Comparison of ENCODE assay signal across 9 cellular contexts in the genomic region with DNA sequence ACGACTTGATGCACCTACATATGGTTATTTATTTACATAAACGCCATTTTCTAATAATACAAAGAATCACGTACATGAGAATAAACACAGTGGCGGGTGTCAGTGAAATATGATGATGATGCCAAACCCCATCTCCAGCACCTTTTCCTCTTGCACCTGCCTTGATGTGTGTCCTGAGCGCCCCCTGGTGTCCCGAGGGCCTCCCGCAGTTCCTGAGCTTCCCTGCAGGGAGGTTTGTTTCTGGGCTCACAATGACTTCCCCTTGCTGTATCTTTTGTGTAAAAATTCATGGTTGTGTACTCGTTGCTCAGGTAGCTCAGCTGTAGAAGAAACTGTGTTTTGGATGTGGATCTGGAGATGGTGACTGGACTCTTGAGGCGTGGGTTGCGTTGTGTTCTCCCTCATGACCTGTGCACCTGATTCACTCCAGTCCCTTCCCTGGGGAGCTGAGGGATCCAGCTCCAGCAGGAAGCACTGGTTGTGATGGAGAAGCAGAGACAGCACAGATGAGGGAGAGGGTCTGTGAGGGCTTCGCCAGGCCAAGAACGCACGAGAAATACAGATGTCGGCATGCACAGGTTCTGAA.
DNase-seq lines count a peak whose midpoint lies in the region; ATAC-seq and TF ChIP-seq lines count a peak whose summit lies in the region.
"Had no signal": no experiment of that assay in that cellular context is flagged by ENCODE, and none has a peak within 500 bp of the region (broad histone marks: within the 10 kb centered on the region; RNA-seq: fewer than 3 reads in every experiment).

No MANE protein-coding gene starts in this region.

- H3K4me3 ChIP-seq in CD4-positive, alpha-beta memory T cell (ENCODE audit: low read length in 2 of 2) = no peak overlapping the region
- H3K4me3 ChIP-seq in cardiac fibroblast (replicated peaks in 1 of 2; ENCODE audit: low read depth in 2 of 2, low read length in 2 of 2) (no peak overlapping the region), ascending aorta (no peak overlapping the region)
- H3K4me3 ChIP-seq: HAP-1 had no signal

- H3K9me3 Mint-ChIP-seq in CD4-positive, alpha-beta memory T cell = no peaks in the 10 kb centered on the region

- H3K4me1 Mint-ChIP-seq in CD4-positive, alpha-beta memory T cell = peaks cover 0 to 2% (median under 1%) of the 10 kb centered on the region in 4 donors
- peaks cover 3% of the 10 kb centered on the region for H3K4me1 Mint-ChIP-seq in T-helper 17 cell

- no peak overlapping the region for H3K4me3 Mint-ChIP-seq in CD4-positive, alpha-beta memory T cell
- no peak overlapping the region for H3K4me3 Mint-ChIP-seq in T-helper 17 cell

- TF ChIP-seq CTCF in cardiac fibroblast (IDR thresholded peaks at IDR 0.05; ENCODE audit: low read depth, low read length) (peak; percentile 15), ascending aorta (IDR thresholded peaks at IDR 0.05) (no peak)

- intact Hi-C loops in CD4-positive, alpha-beta memory T cell (cut with micrococcal nuclease) = no loop called here
- intact Hi-C loops in ascending aorta (cut with DNase I) = no loop called here

- peaks cover 17 to 25% of the 10 kb centered on the region in 2 donors for H3K27me3 Mint-ChIP-seq in CD4-positive, alpha-beta memory T cell
- H3K27me3 Mint-ChIP-seq in T-helper 17 cell = peaks cover 44% of the 10 kb centered on the region

- no peaks in the 10 kb centered on the region for H3K4me1 ChIP-seq in CD4-positive, alpha-beta memory T cell (ENCODE audit: insufficient read depth, low read length)
- H3K4me1 ChIP-seq in ascending aorta = no peaks in the 10 kb centered on the region
- H3K4me1 ChIP-seq: HAP-1 had no signal

- no peaks in the 10 kb centered on the region for H3K36me3 Mint-ChIP-seq in CD4-positive, alpha-beta memory T cell
- no peaks in the 10 kb centered on the region for H3K36me3 Mint-ChIP-seq in T-helper 17 cell (ENCODE audit: low read depth)

- CTCF ChIA-PET in CD4-positive, alpha-beta memory T cell (lab: Charles Lee; ENCODE audit: partially characterized antibody) = interaction anchor here (0.6 to 2.3 kb wide), 21 partner anchors 8 to 148 kb away, joined by 3 to 10 read pairs (median 4); no protein-coding TSS in a partner anchor

- peak; percentile 41 to 62 (median 57) for DNase-seq in CD4-positive, alpha-beta memory T cell
- DNase-seq in HT1080 (ENCODE audit: low read depth) = peak; percentile 38
- peak; percentile 29 to 68 (median 41) for DNase-seq in T-helper 17 cell
- DNase-seq in cardiac fibroblast (ENCODE audit: low read depth in 2 of 2) = peak in 1 of 2 donors; percentile 1
- DNase-seq in stimulated activated CD4-positive, alpha-beta T cell treated with anti-CD3 and anti-CD28 coated beads, TNF-alpha, amount 100 ng/mL, for 24 hours (ENCODE audit: low read depth in 3 of 3) = peak; percentile 35 to 62 (median 37)
- DNase-seq in ascending aorta (ENCODE audit: low spot score in 2 of 2) = no peak

- H3K9me3 ChIP-seq in CD4-positive, alpha-beta memory T cell (ENCODE audit: control insufficient read depth in 1 of 2, low read length in 2 of 2) = no peaks in the 10 kb centered on the region
- H3K9me3 ChIP-seq in T-helper 17 cell (ENCODE audit: control insufficient read depth, low read length, poor library complexity, severe bottlenecking) = no peaks in the 10 kb centered on the region
- no peaks in the 10 kb centered on the region for H3K9me3 ChIP-seq in ascending aorta
- H3K9me3 ChIP-seq: HAP-1 had no signal

- ATAC-seq in T-helper 17 cell = peak; percentile 87
- ATAC-seq in GM18511 (IDR thresholded peaks at IDR 0.05; ENCODE audit: unreplicated experiment) = no peak
- no peak for ATAC-seq in HG03280 (IDR thresholded peaks at IDR 0.05; ENCODE audit: unreplicated experiment)

- no peak overlapping the region for H3K27ac Mint-ChIP-seq in CD4-positive, alpha-beta memory T cell
- H3K27ac Mint-ChIP-seq in T-helper 17 cell = no peak overlapping the region

- H3K27me3 ChIP-seq in CD4-positive, alpha-beta memory T cell (ENCODE audit: insufficient read depth, low read length) = no peaks in the 10 kb centered on the region
- H3K27me3 ChIP-seq in ascending aorta = no peaks in the 10 kb centered on the region

- H3K27ac ChIP-seq in CD4-positive, alpha-beta memory T cell (ENCODE audit: low read depth, low read length) = no peak overlapping the region
- H3K27ac ChIP-seq in ascending aorta = no peak overlapping the region

- POLR2A ChIA-PET in CD4-positive, alpha-beta memory T cell (lab: Charles Lee; ENCODE audit: partially characterized antibody) = no interaction called here

- H3K36me3 ChIP-seq in CD4-positive, alpha-beta memory T cell (ENCODE audit: insufficient read depth, low read length) = no peaks in the 10 kb centered on the region
- H3K36me3 ChIP-seq in ascending aorta = no peaks in the 10 kb centered on the region
- H3K36me3 ChIP-seq: HAP-1 had no signal

Comparison
In these comparisons a context has a peak if more than half of its experiments do, and no peak if none do; other contexts are left out.
1. DNase-seq: peak in CD4-positive, alpha-beta memory T cell (5 of 5), HT1080 (single experiment), T-helper 17 cell (3 of 3) and stimulated activated CD4-positive, alpha-beta T cell treated with anti-CD3 and anti-CD28 coated beads, TNF-alpha, amount 100 ng/mL, for 24 hours (3 of 3); none in ascending aorta (0 of 2).